In genomic region chr19:16571689-16572331, GRCh38 we compare ENCODE assay signal across 8 cellular contexts. TPM values are rescaled to one million over a fixed set of nuclear protein-coding genes. Genes with fewer than 3 reads are reported as not detected.
DNase-seq lines count a peak whose midpoint lies in the region; ATAC-seq and TF ChIP-seq lines count a peak whose summit lies in the region.

No MANE protein-coding gene starts in this region.

- H3K9me3 ChIP-seq in mucosa of descending colon, result no peaks in the 10 kb centered on the region
- H3K9me3 ChIP-seq in vagina, result no peaks in the 10 kb centered on the region

- peaks cover 49% of the 10 kb centered on the region for H3K4me1 Mint-ChIP-seq in dendritic cell treated with granulocyte-macrophage colony-stimulating factor and Interleukin-4, amounts not matched to agents 40 ng/mL and 50 ng/mL, for 4 days (ENCODE audit: low read depth)

- no peak for TF ChIP-seq POLR2A in vagina (IDR thresholded peaks at IDR 0.05)

- H3K4me3 ChIP-seq in mucosa of descending colon (peak overlapping the region; percentile 80), vagina (peak overlapping the region; percentile 62 to 80)

- H3K4me1 ChIP-seq in mucosa of descending colon (ENCODE audit: low read depth), result peaks cover 33% of the 10 kb centered on the region
- peaks cover 47% of the 10 kb centered on the region for H3K4me1 ChIP-seq in vagina

- no peak for DNase-seq in activated CD4-positive, CD25-positive, alpha-beta regulatory T cell (lab: John Stamatoyannopoulos, UW)
- DNase-seq in RKO (ENCODE audit: low spot score) (peak; percentile 52), mucosa of descending colon (peak in 1 of 3 donors; percentile 80), vagina (ENCODE audit: extremely low spot score in 2 of 2) (no peak), CD1c-positive myeloid dendritic cell (ENCODE audit: extremely low spot score) (no peak)

- H3K36me3 Mint-ChIP-seq in dendritic cell treated with granulocyte-macrophage colony-stimulating factor and Interleukin-4, amounts not matched to agents 40 ng/mL and 50 ng/mL, for 4 days (ENCODE audit: low read depth), result peaks cover 90% of the 10 kb centered on the region

- ATAC-seq in activated CD4-positive, CD25-positive, alpha-beta regulatory T cell treated with anti-CD3 and anti-CD28 coated beads, Interleukin-2, amount 50 U/mL, for 24 hours, result peak; percentile 30 to 44
- ATAC-seq in HG02763 (IDR thresholded peaks at IDR 0.05; ENCODE audit: unreplicated experiment) (peak; percentile 11), mucosa of descending colon (peak; percentile 15)

- TF ChIP-seq CTCF in mucosa of descending colon (IDR thresholded peaks at IDR 0.05), result no peak
- no peak for TF ChIP-seq CTCF in vagina (IDR thresholded peaks at IDR 0.05)

- peak overlapping the region; percentile 68 for H3K27ac ChIP-seq in vagina

- no peaks in the 10 kb centered on the region for H3K27me3 Mint-ChIP-seq in dendritic cell treated with granulocyte-macrophage colony-stimulating factor and Interleukin-4, amounts not matched to agents 40 ng/mL and 50 ng/mL, for 4 days

- H3K27me3 ChIP-seq in vagina, result no peaks in the 10 kb centered on the region

- H3K36me3 ChIP-seq in mucosa of descending colon (ENCODE audit: low read depth) (peaks cover 4% of the 10 kb centered on the region), vagina (peaks cover 0 to 29% of the 10 kb centered on the region in 2 donors)

- H3K27ac Mint-ChIP-seq in dendritic cell treated with granulocyte-macrophage colony-stimulating factor and Interleukin-4, amounts not matched to agents 40 ng/mL and 50 ng/mL, for 4 days, result peak overlapping the region; percentile 93

- no peaks in the 10 kb centered on the region for H3K9me3 Mint-ChIP-seq in dendritic cell treated with granulocyte-macrophage colony-stimulating factor and Interleukin-4, amounts not matched to agents 40 ng/mL and 50 ng/mL, for 4 days

- intact Hi-C loops in dendritic cell treated with granulocyte-macrophage colony-stimulating factor and Interleukin-4, amounts not matched to agents 40 ng/mL and 50 ng/mL, for 4 days (cut with micrococcal nuclease), result loop anchor here (1.0 to 5.0 kb wide), 3 partner anchors 12 to 55 kb away; partner anchors contain the start of genes CHERP and MED26
- intact Hi-C loops in mucosa of descending colon (cut with DNase I, micrococcal nuclease), result no loop called here
- intact Hi-C loops in vagina (cut with DNase I), result loop anchor here (2.0 to 5.0 kb wide), 2 partner anchors 57 to 85 kb away; partner anchors contain the start of gene MED26

- H3K4me3 Mint-ChIP-seq in dendritic cell treated with granulocyte-macrophage colony-stimulating factor and Interleukin-4, amounts not matched to agents 40 ng/mL and 50 ng/mL, for 4 days, result peak overlapping the region; percentile 87

RNA-seq across cellular contexts. Expression of gene SLC35E1, which starts 0.4 kb away (rescaled TPM):
- total RNA-seq in mucosa of descending colon, result 10 to 100 TPM; 34.6 to 45.8 (median 44.0) TPM
- 21.6 TPM for total RNA-seq in vagina

RNA-seq across cellular contexts. Expression of gene CHERP, which starts 29.6 kb away (rescaled TPM):
- total RNA-seq in mucosa of descending colon, result 10 to 100 TPM; 36.3 to 43.0 (median 38.8) TPM
- 17.2 TPM for total RNA-seq in vagina

RNA-seq across cellular contexts. Expression of gene MED26, which starts 56.2 kb away (rescaled TPM):
- total RNA-seq in mucosa of descending colon (10 to 100 TPM; 10.8 to 12.0 (median 11.2) TPM), vagina (11.3 TPM)

Comparison
In these comparisons a context has a peak if more than half of its experiments do, and no peak if none do; other contexts are left out.
1. intact Hi-C loops: an anchor here in dendritic cell treated with granulocyte-macrophage colony-stimulating factor and Interleukin-4, amounts not matched to agents 40 ng/mL and 50 ng/mL, for 4 days (1.0 to 5.0 kb wide) and vagina (2.0 to 5.0 kb wide); none called in mucosa of descending colon.